ENCODE assay signal across 9 cellular contexts in genomic region chr10:62732841-62733653, GRCh38.
A peak's percentile ranks its signal among the peaks of the same experiment; 100 is the strongest.
DNase-seq lines count a peak whose midpoint lies in the region; ATAC-seq and TF ChIP-seq lines count a peak whose summit lies in the region.
"Had no signal": no experiment of that assay in that cellular context is flagged by ENCODE, and none has a peak within 500 bp of the region (broad histone marks: within the 10 kb centered on the region; RNA-seq: fewer than 3 reads in every experiment).

No MANE protein-coding gene starts in this region.

- no peaks in the 10 kb centered on the region for H3K36me3 ChIP-seq in Panc1 (ENCODE audit: control insufficient read depth, insufficient read depth, low read length)

- H3K27me3 ChIP-seq in Panc1 (ENCODE audit: control insufficient read depth, insufficient read depth, low read length), result peaks cover 18% of the 10 kb centered on the region

- ATAC-seq in GM18520 (IDR thresholded peaks at IDR 0.05; ENCODE audit: unreplicated experiment) (peak; percentile 85), HG02884 (IDR thresholded peaks at IDR 0.05; ENCODE audit: unreplicated experiment) (peak; percentile 77), Panc1 (no peak; the same call in 1 of the 2 replicates)

- no peak overlapping the region for H3K27ac ChIP-seq in Panc1 (ENCODE audit: low read length)
- H3K27ac ChIP-seq: SK-N-MC had no signal

- no peak for TF ChIP-seq CTCF in Panc1 (IDR thresholded peaks at IDR 0.05)

- no TSS peak for BruUV-seq in Panc1 (replicated peaks; lab: Mats Ljungman, UMichigan)

- CTCF ChIA-PET in Panc1 (lab: Charles Lee), result no interaction called here

- H3K4me1 ChIP-seq in Panc1 (ENCODE audit: control insufficient read depth, insufficient read depth, low read length), result no peaks in the 10 kb centered on the region

- no peak overlapping the region for H3K4me3 ChIP-seq in Panc1 (ENCODE audit: low read depth in 2 of 2, low read length in 2 of 2)
- H3K4me3 ChIP-seq: SK-N-MC had no signal

- intact Hi-C loops in Panc1 (cut with micrococcal nuclease; ENCODE audit: unreplicated experiment), result no loop called here

- in situ Hi-C loops in Panc1 (cut with HindIII; ENCODE audit: low pct_unique_long_range_greater_than_20kb, low sequenced_read_pairs), result no loop called here

- POLR2A ChIA-PET in Panc1 (lab: Charles Lee), result no interaction called here

- no peaks in the 10 kb centered on the region for H3K9me3 ChIP-seq in Panc1 (ENCODE audit: control insufficient read depth, insufficient read depth, low read depth, low read length)

- DNase-seq in Panc1 (ENCODE audit: low read depth, low spot score), result peak; percentile 13
- DNase-seq in amniotic epithelial cell (ENCODE audit: low read depth), result peak; percentile 81
- DNase-seq in stimulated activated CD4-positive, alpha-beta T cell treated with anti-CD3 and anti-CD28 coated beads, Interleukin-4, amount 100 ng/mL, for 24 hours, result peak; percentile 73
- DNase-seq in DMS53 (lab: John Stamatoyannopoulos, UW), result no peak
- DNase-seq in NCI-H1436 (lab: John Stamatoyannopoulos, UW), result no peak
- DNase-seq in NCI-H2196 (lab: John Stamatoyannopoulos, UW; ENCODE audit: unreplicated experiment), result no peak

Comparison
In these comparisons a context has a peak if more than half of its experiments do, and no peak if none do; other contexts are left out.
1. DNase-seq: peak in Panc1 (single experiment), amniotic epithelial cell (single experiment) and stimulated activated CD4-positive, alpha-beta T cell treated with anti-CD3 and anti-CD28 coated beads, Interleukin-4, amount 100 ng/mL, for 24 hours (single experiment); none in DMS53 (single experiment), NCI-H1436 (single experiment) and NCI-H2196 (single experiment).